Comparison of ENCODE assay signal across 8 cellular contexts in the genomic region with DNA sequence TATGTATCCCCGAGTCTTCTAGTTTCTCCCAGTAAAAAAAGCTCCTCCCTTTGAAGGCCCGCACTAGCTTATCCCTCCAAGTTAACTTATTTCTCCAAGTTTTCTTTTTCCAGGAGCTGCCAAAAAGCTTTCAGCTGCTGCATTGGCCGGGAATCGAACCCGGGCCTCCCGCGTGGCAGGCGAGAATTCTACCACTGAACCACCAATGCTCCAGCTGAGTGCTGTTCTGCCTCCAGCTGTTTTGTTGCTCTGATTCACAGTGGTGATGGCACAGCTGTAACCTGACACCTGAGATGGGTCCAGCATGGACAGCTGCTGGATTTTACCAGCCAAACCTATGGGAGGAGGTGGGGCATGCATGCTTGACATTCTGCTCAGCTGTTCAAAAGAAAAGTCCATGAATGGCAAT. TPM values are rescaled to one million over a fixed set of nuclear protein-coding genes. Genes with fewer than 3 reads are reported as not detected.
DNase-seq lines count a peak whose midpoint lies in the region; ATAC-seq, FAIRE-seq and TF ChIP-seq lines count a peak whose summit lies in the region.

No MANE protein-coding gene starts in this region.

- TF ChIP-seq CTCF in A549 (IDR thresholded peaks at IDR 0.05) (no peak), astrocyte of the spinal cord (IDR thresholded peaks at IDR 0.05; ENCODE audit: low read depth, low read length) (no peak)

- peak; percentile 98 for FAIRE-seq in A549 (lab: Jason Lieb, UNC)

- H3K4me3 ChIP-seq in A549 (no peak overlapping the region), astrocyte of the spinal cord (ENCODE audit: low read depth, low read length) (no peak overlapping the region)

- peak overlapping the region; percentile 40; the same call in 1 of the 3 replicates for H3K4me2 ChIP-seq in A549

- no peaks in the 10 kb centered on the region; the same call in 2 of the 3 replicates for H3K9me3 ChIP-seq in A549

- peaks cover 12% of the 10 kb centered on the region; the same call in 2 of the 3 replicates for H3K4me1 ChIP-seq in A549

- DNase-seq in A549 (ENCODE audit: low read depth in 1 of 2, low spot score in 1 of 2) (peak; percentile 87 to 88), HuH-7 (ENCODE audit: low spot score) (peak; percentile 56), astrocyte of the spinal cord (ENCODE audit: low read depth, low spot score) (peak; percentile 89), kidney glomerular epithelial cell (lab: John Stamatoyannopoulos, UW) (peak; percentile 42), NCI-H1694 treated with DMSO at 0.1 percent for 48 hours (lab: John Stamatoyannopoulos, UW) (no peak)
- DNase-seq in stimulated activated naive CD8-positive, alpha-beta T cell treated with anti-CD3 and anti-CD28 coated beads, Interleukin-15, Interleukin-2, amounts not matched to agents 100 U/mL and 50 U/mL, for 24 hours: no peak

- no peak overlapping the region for H3K27ac ChIP-seq in A549

- no peak for TF ChIP-seq RAD21 in A549 (conservative IDR thresholded peaks at IDR 0.05 in 1 of 2, IDR thresholded peaks at IDR 0.05 in 1 of 2)

- ATAC-seq in A549 (peak; percentile 93 to 95), HG02571 (IDR thresholded peaks at IDR 0.05; ENCODE audit: unreplicated experiment) (no peak), GM21526 (IDR thresholded peaks at IDR 0.05; ENCODE audit: low FRiP score, unreplicated experiment) (no peak)
- ATAC-seq in stimulated activated naive CD8-positive, alpha-beta T cell treated with anti-CD3 and anti-CD28 coated beads, Interleukin-15, Interleukin-2, amounts not matched to agents 100 U/mL and 50 U/mL, for 24 hours: no peak

- no peak for TF ChIP-seq EP300 in A549 (IDR thresholded peaks at IDR 0.05)

- CTCF ChIA-PET in A549 (lab: Yijun Ruan, JAX): interaction anchor here (0.8 to 17.5 kb wide), 5 partner anchors 8 to 125 kb away, joined by 3 to 463 read pairs (median 6); a partner anchor contains a TSS

- POLR2A ChIA-PET in A549 (lab: Yijun Ruan, JAX): interaction anchor here (1.0 to 2.0 kb wide), 2 partner anchors 22 to 126 kb away, joined by 3 to 7 read pairs; no protein-coding TSS in a partner anchor

- in situ Hi-C loops in astrocyte of the spinal cord (cut with HindIII; ENCODE audit: low sequenced_read_pairs): no loop called here

- WGBS in A549 (ENCODE audit: missing lambda C conversion rate): 3% methylated on average over 8 of the region's 8 CpGs

- no peak for TF ChIP-seq POLR2A in A549 (IDR thresholded peaks at IDR 0.05; ENCODE audit: low read length)

TF ChIP-seq in A549, 52 proteins besides CTCF, POLR2A, EP300 and RAD21 (continues in another document):
- TF ChIP-seq HEYL (CRISPR knock-in tag; IDR thresholded peaks at IDR 0.05) (no peak), NR3C1 (IDR thresholded peaks at IDR 0.05) (no peak), CHD2 (IDR thresholded peaks at IDR 0.05; ENCODE audit: low read length, partially characterized antibody) (no peak), RARB (CRISPR knock-in tag; IDR thresholded peaks at IDR 0.05) (no peak), NFE2L2 (conservative IDR thresholded peaks at IDR 0.05; ENCODE audit: low read length) (no peak), EHMT2 (IDR thresholded peaks at IDR 0.05; ENCODE audit: low read depth) (no peak), ZNF302 (CRISPR knock-in tag; IDR thresholded peaks at IDR 0.05) (no peak), GATA3 (IDR thresholded peaks at IDR 0.05; ENCODE audit: borderline replicate concordance) (0 out of 2 replicates have a peak, but pooled peaks have one; percentile 50), FOXS1 (CRISPR knock-in tag; IDR thresholded peaks at IDR 0.05) (no peak), RFX5 (IDR thresholded peaks at IDR 0.05) (no peak), ZC3H11A (IDR thresholded peaks at IDR 0.05) (no peak), HDAC2 (IDR thresholded peaks at IDR 0.05) (no peak), ZFP36 (IDR thresholded peaks at IDR 0.05; ENCODE audit: borderline replicate concordance, partially characterized antibody) (no peak), KDM1A (IDR thresholded peaks at IDR 0.05; ENCODE audit: low read depth) (no peak), MYC (IDR thresholded peaks at IDR 0.05; ENCODE audit: borderline replicate concordance, low read length) (peak; percentile 35; the same call in 1 of the 2 replicates), FOSB (CRISPR knock-in tag; IDR thresholded peaks at IDR 0.05) (no peak), ZSCAN20 (CRISPR knock-in tag; IDR thresholded peaks at IDR 0.05) (no peak), CEBPB (IDR thresholded peaks at IDR 0.05) (no peak; a peak in 1 of 4 replicates), PHF8 (IDR thresholded peaks at IDR 0.05; ENCODE audit: borderline replicate concordance, low read depth) (no peak), EHF (CRISPR knock-in tag; IDR thresholded peaks at IDR 0.05) (no peak), KDM5A (IDR thresholded peaks at IDR 0.05) (no peak), TFCP2L1 (CRISPR knock-in tag; IDR thresholded peaks at IDR 0.05) (no peak), HOXB5 (CRISPR knock-in tag; IDR thresholded peaks at IDR 0.05) (no peak), MAFK (IDR thresholded peaks at IDR 0.05; ENCODE audit: partially characterized antibody) (no peak), MAZ (IDR thresholded peaks at IDR 0.05; ENCODE audit: borderline replicate concordance, low read depth, low read length) (0 out of 2 replicates have a peak, but pooled peaks have one; percentile 42), NPAS2 (CRISPR knock-in tag; IDR thresholded peaks at IDR 0.05; ENCODE audit: borderline replicate concordance) (no peak), SMC3 (IDR thresholded peaks at IDR 0.05) (0 out of 3 replicates have a peak, but pooled peaks have one; percentile 30), BHLHE40 (IDR thresholded peaks at IDR 0.05; ENCODE audit: low read depth, low read length) (no peak), SREBF2 (IDR thresholded peaks at IDR 0.05) (peak; percentile 86), CBX2 (IDR thresholded peaks at IDR 0.05; ENCODE audit: borderline replicate concordance, low read depth) (no peak)
- TF ChIP-seq, protein P1, sequence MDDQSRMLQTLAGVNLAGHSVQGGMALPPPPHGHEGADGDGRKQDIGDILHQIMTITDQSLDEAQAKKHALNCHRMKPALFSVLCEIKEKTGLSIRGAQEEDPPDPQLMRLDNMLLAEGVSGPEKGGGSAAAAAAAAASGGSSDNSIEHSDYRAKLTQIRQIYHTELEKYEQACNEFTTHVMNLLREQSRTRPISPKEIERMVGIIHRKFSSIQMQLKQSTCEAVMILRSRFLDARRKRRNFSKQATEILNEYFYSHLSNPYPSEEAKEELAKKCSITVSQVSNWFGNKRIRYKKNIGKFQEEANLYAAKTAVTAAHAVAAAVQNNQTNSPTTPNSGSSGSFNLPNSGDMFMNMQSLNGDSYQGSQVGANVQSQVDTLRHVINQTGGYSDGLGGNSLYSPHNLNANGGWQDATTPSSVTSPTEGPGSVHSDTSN (IDR thresholded peaks at IDR 0.05): peak; percentile 87
- TF ChIP-seq, protein P2, sequence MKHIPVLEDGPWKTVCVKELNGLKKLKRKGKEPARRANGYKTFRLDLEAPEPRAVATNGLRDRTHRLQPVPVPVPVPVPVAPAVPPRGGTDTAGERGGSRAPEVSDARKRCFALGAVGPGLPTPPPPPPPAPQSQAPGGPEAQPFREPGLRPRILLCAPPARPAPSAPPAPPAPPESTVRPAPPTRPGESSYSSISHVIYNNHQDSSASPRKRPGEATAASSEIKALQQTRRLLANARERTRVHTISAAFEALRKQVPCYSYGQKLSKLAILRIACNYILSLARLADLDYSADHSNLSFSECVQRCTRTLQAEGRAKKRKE (CRISPR knock-in tag; IDR thresholded peaks at IDR 0.05; ENCODE audit: low read depth): no peak; the same call in 1 of the 2 replicates
- TF ChIP-seq, protein P3, sequence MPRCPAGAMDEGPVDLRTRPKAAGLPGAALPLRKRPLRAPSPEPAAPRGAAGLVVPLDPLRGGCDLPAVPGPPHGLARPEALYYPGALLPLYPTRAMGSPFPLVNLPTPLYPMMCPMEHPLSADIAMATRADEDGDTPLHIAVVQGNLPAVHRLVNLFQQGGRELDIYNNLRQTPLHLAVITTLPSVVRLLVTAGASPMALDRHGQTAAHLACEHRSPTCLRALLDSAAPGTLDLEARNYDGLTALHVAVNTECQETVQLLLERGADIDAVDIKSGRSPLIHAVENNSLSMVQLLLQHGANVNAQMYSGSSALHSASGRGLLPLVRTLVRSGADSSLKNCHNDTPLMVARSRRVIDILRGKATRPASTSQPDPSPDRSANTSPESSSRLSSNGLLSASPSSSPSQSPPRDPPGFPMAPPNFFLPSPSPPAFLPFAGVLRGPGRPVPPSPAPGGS (IDR thresholded peaks at IDR 0.05): no peak
- TF ChIP-seq, protein P4, sequence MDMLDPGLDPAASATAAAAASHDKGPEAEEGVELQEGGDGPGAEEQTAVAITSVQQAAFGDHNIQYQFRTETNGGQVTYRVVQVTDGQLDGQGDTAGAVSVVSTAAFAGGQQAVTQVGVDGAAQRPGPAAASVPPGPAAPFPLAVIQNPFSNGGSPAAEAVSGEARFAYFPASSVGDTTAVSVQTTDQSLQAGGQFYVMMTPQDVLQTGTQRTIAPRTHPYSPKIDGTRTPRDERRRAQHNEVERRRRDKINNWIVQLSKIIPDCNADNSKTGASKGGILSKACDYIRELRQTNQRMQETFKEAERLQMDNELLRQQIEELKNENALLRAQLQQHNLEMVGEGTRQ (IDR thresholded peaks at IDR 0.05): no peak
- TF ChIP-seq, protein P5, sequence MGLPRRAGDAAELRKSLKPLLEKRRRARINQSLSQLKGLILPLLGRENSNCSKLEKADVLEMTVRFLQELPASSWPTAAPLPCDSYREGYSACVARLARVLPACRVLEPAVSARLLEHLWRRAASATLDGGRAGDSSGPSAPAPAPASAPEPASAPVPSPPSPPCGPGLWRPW (IDR thresholded peaks at IDR 0.05): no peak

RNA-seq across cellular contexts. Expression of a gene that starts 22.1 kb away (rescaled TPM):
- polyA plus RNA-seq in A549 (2011; rRNA removed) (27.0 and 32.0 TPM in 2 replicates), A549 (2017; fragmentation: RNase III; extraction: RNeasy Plus Mini Kit Qiagen cat#74134 plus additional on column Dnase treatment) (22.7 to 25.3 TPM (median 23.5 TPM) in 3 replicates)
- polyA plus RNA-seq in A549 (2012; cell fraction: cytosol; rRNA removed): 37.8 and 46.7 TPM in 2 replicates
- polyA plus RNA-seq in A549 (2012; cell fraction: nucleus; rRNA removed): 56.9 and 76.5 TPM in 2 replicates
- polyA minus RNA-seq in A549 (2011; rRNA and poly(A)+ RNA removed): 51.8 and 54.6 TPM in 2 replicates

Comparison
In these comparisons a context has a peak if more than half of its experiments do, and no peak if none do; other contexts are left out.
1. ATAC-seq: peak in A549 (2 of 2); none in stimulated activated naive CD8-positive, alpha-beta T cell treated with anti-CD3 and anti-CD28 coated beads, Interleukin-15, Interleukin-2, amounts not matched to agents 100 U/mL and 50 U/mL, for 24 hours (single experiment), HG02571 (single experiment) and GM21526 (single experiment).
2. DNase-seq: peak in A549 (2 of 2), HuH-7 (single experiment), astrocyte of the spinal cord (single experiment) and kidney glomerular epithelial cell (single experiment); none in stimulated activated naive CD8-positive, alpha-beta T cell treated with anti-CD3 and anti-CD28 coated beads, Interleukin-15, Interleukin-2, amounts not matched to agents 100 U/mL and 50 U/mL, for 24 hours (single experiment) and NCI-H1694 treated with DMSO at 0.1 percent for 48 hours (single experiment).